ENCODE assay signal across 1 cellular context in the genomic region with DNA sequence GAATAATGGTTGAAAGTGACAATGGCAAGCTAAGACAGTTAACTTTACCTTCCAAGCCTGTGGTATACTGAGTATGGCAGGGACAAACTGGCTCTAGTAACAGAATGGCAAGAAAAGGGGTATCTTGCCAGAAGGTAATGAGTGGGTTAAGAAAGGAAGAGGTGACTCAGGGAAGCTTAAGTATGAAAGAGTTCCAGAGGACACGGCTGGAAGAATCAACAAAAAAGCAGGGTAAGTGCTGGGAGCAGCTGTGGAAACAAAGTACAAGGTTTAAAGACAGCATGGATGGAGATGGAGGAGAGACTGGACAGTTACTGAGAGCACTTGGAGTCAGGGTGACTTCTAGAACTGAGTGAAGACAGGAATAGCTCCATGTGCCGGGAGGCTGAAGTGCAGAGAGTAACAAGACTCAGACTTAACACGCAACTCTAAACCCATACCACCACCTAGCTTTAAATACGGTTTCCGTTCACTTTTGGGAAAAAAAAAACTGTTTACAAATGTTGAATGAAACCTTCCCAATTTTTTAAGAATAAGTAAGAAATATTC.
TF ChIP-seq lines count a peak whose summit lies in the region.

No MANE protein-coding gene starts in this region.

TF ChIP-seq in A549, 52 proteins besides CTCF, POLR2A, EP300 and RAD21 (continued from another document):
- TF ChIP-seq HDAC2 (IDR thresholded peaks at IDR 0.05): no peak
